Comparison of ENCODE assay signal across 13 cellular contexts in genomic region chr7:155291729-155292128, GRCh38.
"Had no signal": no experiment of that assay in that cellular context is flagged by ENCODE, and none has a peak within 500 bp of the region (broad histone marks: within the 10 kb centered on the region; RNA-seq: fewer than 3 reads in every experiment).

No MANE protein-coding gene starts in this region.

- H3K4me3 ChIP-seq: sigmoid colon, transverse colon, vagina had no signal

- H3K27ac Mint-ChIP-seq: activated CD4-positive, alpha-beta memory T cell treated with anti-CD3 and anti-CD28 coated beads, Interleukin-2, amount 10 ng/mL, durations not matched to agents 7 days and 5 days; activated naive CD8-positive, alpha-beta T cell treated with anti-CD3 and anti-CD28 coated beads for 36 hours; WTC11 had no signal

- H3K36me3 Mint-ChIP-seq: WTC11 had no signal

- DNase-seq: activated CD4-positive, alpha-beta memory T cell treated with anti-CD3 and anti-CD28 coated beads, Interleukin-2, amount 10 ng/mL, durations not matched to agents 7 days and 5 days; activated CD4-positive, alpha-beta T cell treated with anti-CD3 and anti-CD28 coated beads for 4 hours; activated naive CD8-positive, alpha-beta T cell treated with anti-CD3 and anti-CD28 coated beads for 36 hours; amniotic stem cell; sigmoid colon; stimulated activated CD4-positive, alpha-beta T cell treated with anti-CD3 and anti-CD28 coated beads, Interleukin-4, amount 100 ng/mL, for 4 hours; stimulated activated naive CD4-positive, alpha-beta T cell treated with Interleukin-2 at 50 U/mL for 16 hours had no signal

- ATAC-seq: WTC11 had no signal

- H3K36me3 ChIP-seq: neutrophil, sigmoid colon, transverse colon, vagina had no signal

- H3K9me3 ChIP-seq: neutrophil, sigmoid colon, transverse colon, vagina had no signal

- H3K4me3 Mint-ChIP-seq: activated CD4-positive, alpha-beta memory T cell treated with anti-CD3 and anti-CD28 coated beads, Interleukin-2, amount 10 ng/mL, durations not matched to agents 7 days and 5 days; activated naive CD8-positive, alpha-beta T cell treated with anti-CD3 and anti-CD28 coated beads for 36 hours; naive thymus-derived CD4-positive, alpha-beta T cell; T-helper 2 cell treated with Interferon-gamma antibody and Interleukin-4, amounts not matched to agents 5 μg/mL and 100 μg/mL, for 36 hours; WTC11 had no signal

- H3K27ac ChIP-seq: neutrophil, sigmoid colon, transverse colon, vagina had no signal

- H3K27me3 Mint-ChIP-seq: activated naive CD8-positive, alpha-beta T cell treated with anti-CD3 and anti-CD28 coated beads for 36 hours; naive thymus-derived CD4-positive, alpha-beta T cell had no signal

- H3K9me3 Mint-ChIP-seq: activated naive CD8-positive, alpha-beta T cell treated with anti-CD3 and anti-CD28 coated beads for 36 hours had no signal
